In the genomic region with DNA sequence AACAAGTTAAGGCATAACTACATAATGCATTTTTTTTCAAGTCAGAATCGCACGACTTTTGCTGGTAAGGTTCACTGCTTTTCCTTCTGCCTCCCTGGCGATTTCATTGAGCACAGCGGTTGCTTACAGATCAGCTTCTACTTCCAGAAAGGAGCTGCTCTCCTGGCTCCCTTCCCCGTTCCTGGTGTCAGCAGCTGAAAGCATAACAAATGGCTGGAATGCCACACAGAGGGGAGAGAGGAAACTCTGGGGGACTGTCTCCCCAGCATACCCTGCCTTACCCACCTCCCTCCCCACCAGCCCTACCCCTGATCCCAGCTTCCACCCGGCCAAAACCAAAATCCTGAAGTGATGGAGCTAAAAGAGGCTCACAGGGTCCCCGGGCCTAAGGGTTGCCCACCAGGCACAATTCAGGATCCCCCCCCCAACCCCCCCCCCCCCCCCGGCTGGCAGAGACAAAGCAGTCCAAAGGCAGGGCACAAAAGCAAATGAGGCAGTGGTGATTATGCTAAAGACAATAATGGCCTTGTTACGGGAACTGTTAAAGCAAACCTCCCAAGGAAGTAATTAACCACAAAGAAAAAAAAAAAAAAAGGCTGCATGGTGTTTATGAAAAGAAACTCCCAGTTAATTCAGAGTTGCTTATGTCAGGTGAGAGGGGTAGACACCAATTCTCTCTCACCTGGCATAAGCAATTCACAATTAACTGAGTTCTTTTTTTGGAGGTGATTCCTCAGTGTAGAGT, we compare ENCODE assay signal across 12 cellular contexts.
A peak's percentile ranks its signal among the peaks of the same experiment; 100 is the strongest.
DNase-seq lines count a peak whose midpoint lies in the region; ATAC-seq and TF ChIP-seq lines count a peak whose summit lies in the region.
"Had no signal": no experiment of that assay in that cellular context is flagged by ENCODE, and none has a peak within 500 bp of the region (broad histone marks: within the 10 kb centered on the region; RNA-seq: fewer than 3 reads in every experiment).

No MANE protein-coding gene starts in this region.

- no peak for TF ChIP-seq EP300 in transverse colon (IDR thresholded peaks at IDR 0.05; ENCODE audit: low read depth)

- no peak overlapping the region for H3K4me3 ChIP-seq in transverse colon
- H3K4me3 ChIP-seq: right atrium auricular region had no signal

- H3K36me3 ChIP-seq in transverse colon, result no peaks in the 10 kb centered on the region
- H3K36me3 ChIP-seq: right atrium auricular region had no signal

- no peak for TF ChIP-seq POLR2A in transverse colon (IDR thresholded peaks at IDR 0.05)

- H3K27me3 ChIP-seq in transverse colon, result no peaks in the 10 kb centered on the region
- H3K27me3 ChIP-seq: dorsolateral prefrontal cortex, right atrium auricular region had no signal

- in situ Hi-C loops in SK-MEL-5 (cut with HindIII; ENCODE audit: low pct_unique_long_range_greater_than_20kb, low sequenced_read_pairs) (no loop called here), transverse colon (cut with MboI; ENCODE audit: low pct_ligation_motif_present in 1 of 4, low pct_unique_long_range_greater_than_20kb in 1 of 4, low sequenced_read_pairs in 3 of 4) (no loop called here)

- no peak for ATAC-seq in Right ventricle myocardium superior (ENCODE audit: poor library complexity)
- ATAC-seq in GM18868 (IDR thresholded peaks at IDR 0.05; ENCODE audit: unreplicated experiment), result no peak
- ATAC-seq in GM21526 (IDR thresholded peaks at IDR 0.05; ENCODE audit: low FRiP score, unreplicated experiment), result no peak
- no peak for ATAC-seq in HG02623 (IDR thresholded peaks at IDR 0.05; ENCODE audit: unreplicated experiment)

- H3K9me3 ChIP-seq in transverse colon, result no peaks in the 10 kb centered on the region
- H3K9me3 ChIP-seq: right atrium auricular region had no signal

- peak overlapping the region; percentile 62 to 77 (median 68) for H3K27ac ChIP-seq in transverse colon
- H3K27ac ChIP-seq: dorsolateral prefrontal cortex, right atrium auricular region had no signal

- intact Hi-C loops in cardiac septum (cut with DNase I), result no loop called here
- intact Hi-C loops in Right ventricle myocardium superior (cut with DNase I), result no loop called here
- intact Hi-C loops in transverse colon (cut with DNase I; ENCODE audit: low total_unique reads), result no loop called here

- 14 to 17% methylated on average over 5 to 9 of the region's 9 CpGs for WGBS in transverse colon (ENCODE audit: low coverage in 1 of 2), 2 donors

- H3K4me1 ChIP-seq in transverse colon, result peaks cover 4 to 37% (median 19%) of the 10 kb centered on the region in 4 donors

- TF ChIP-seq CTCF in transverse colon (IDR thresholded peaks at IDR 0.05), result no peak

- DNase-seq in cardiac septum (ENCODE audit: low spot score) (peak; percentile 51), Right ventricle myocardium superior (no peak), SK-MEL-5 (ENCODE audit: low read depth, low spot score) (peak; percentile 12), islet precursor cell (peak; percentile 60), transverse colon (peak; percentile 17)
- DNase-seq: GDM1, RPMI8226 had no signal
